In the genomic region with DNA sequence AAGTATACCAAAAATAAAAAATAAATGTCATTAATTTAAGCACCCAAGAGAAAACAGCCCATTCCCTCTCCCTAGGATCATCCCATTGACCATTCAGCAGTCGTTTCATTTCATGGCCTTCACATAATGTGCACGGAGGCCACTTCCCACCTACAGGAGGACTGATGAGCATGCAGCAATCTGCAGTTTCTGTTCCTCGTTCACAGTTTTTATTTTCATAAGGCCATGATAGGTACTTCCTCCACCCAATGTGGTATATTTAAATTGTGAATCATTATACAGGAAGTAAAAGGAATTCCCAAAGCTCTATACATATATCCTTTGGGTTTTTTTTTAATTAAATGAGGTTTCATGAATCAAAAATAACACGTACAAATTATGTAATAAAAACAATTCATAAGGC, we compare ENCODE assay signal across 9 cellular contexts. TPM values are rescaled to one million over a fixed set of nuclear protein-coding genes. Genes with fewer than 3 reads are reported as not detected.
A peak's percentile ranks its signal among the peaks of the same experiment; 100 is the strongest.
DNase-seq lines count a peak whose midpoint lies in the region; ATAC-seq and TF ChIP-seq lines count a peak whose summit lies in the region.
"Had no signal": no experiment of that assay in that cellular context is flagged by ENCODE, and none has a peak within 500 bp of the region (broad histone marks: within the 10 kb centered on the region; RNA-seq: fewer than 3 reads in every experiment).

No MANE protein-coding gene starts in this region.

- peak in 1 of 3 donors; percentile 32 for DNase-seq in Peyer's patch
- DNase-seq in heart left ventricle = no peak
- no peak for DNase-seq in thoracic aorta (ENCODE audit: low spot score)
- no peak for DNase-seq in 8988T
- no peak for DNase-seq in NCI-H446 treated with DMSO at 0.1 percent for 48 hours (lab: John Stamatoyannopoulos, UW)
- DNase-seq in iPS-NIHi11 (ENCODE audit: low spot score) = no peak

- ATAC-seq in GM18873 (IDR thresholded peaks at IDR 0.05; ENCODE audit: low FRiP score, unreplicated experiment) = peak; percentile 95
- peak; percentile 72 for ATAC-seq in HG02970 (IDR thresholded peaks at IDR 0.05; ENCODE audit: low FRiP score, unreplicated experiment)
- peak; percentile 52 to 77 (median 66) for ATAC-seq in heart left ventricle
- ATAC-seq in thoracic aorta (ENCODE audit: insufficient number of reproducible peaks, low FRiP score, low read depth) = peak; percentile 24

- H3K4me1 ChIP-seq in Peyer's patch (peaks cover 0 to 11% (median 2%) of the 10 kb centered on the region in 4 donors), heart left ventricle (peaks cover 0 to 44% (median 18%) of the 10 kb centered on the region in 12 donors), thoracic aorta (ENCODE audit: control insufficient read depth in 1 of 2, low read depth in 2 of 2) (peaks cover 7 to 34% of the 10 kb centered on the region in 2 donors)

- no peaks in the 10 kb centered on the region for H3K9me3 ChIP-seq in Peyer's patch
- no peaks in the 10 kb centered on the region for H3K9me3 ChIP-seq in heart left ventricle
- no peaks in the 10 kb centered on the region for H3K9me3 ChIP-seq in thoracic aorta

- H3K27me3 ChIP-seq in Peyer's patch (no peaks in the 10 kb centered on the region), heart left ventricle (no peaks in the 10 kb centered on the region), thoracic aorta (replicated peaks; ENCODE audit: insufficient read depth) (no peaks in the 10 kb centered on the region)

- H3K4me3 ChIP-seq in Peyer's patch (no peak overlapping the region), heart left ventricle (no peak overlapping the region), thoracic aorta (peak overlapping the region; percentile 28)

- H3K27ac ChIP-seq in Peyer's patch (peak overlapping the region; percentile 3 to 63 (median 24)), heart left ventricle (peak overlapping the region in 11 of 12 donors; percentile 35 to 80 (median 69)), thoracic aorta (peak overlapping the region; percentile 67 to 75)

- WGBS in heart left ventricle, 4 donors = 17 to 28% (median 22%) methylated on average over 4 of the region's 4 CpGs

- peak in 5 of 6 experiments; percentile 9 to 48 (median 38) for TF ChIP-seq CTCF in Peyer's patch (IDR thresholded peaks at IDR 0.05)
- peak in 8 of 12 donors; percentile 8 to 45 (median 24) for TF ChIP-seq CTCF in heart left ventricle (IDR thresholded peaks at IDR 0.05)
- peak; percentile 43 for TF ChIP-seq CTCF in thoracic aorta (IDR thresholded peaks at IDR 0.05)

- TF ChIP-seq POLR2A in Peyer's patch (IDR thresholded peaks at IDR 0.05) = no peak
- no peak for TF ChIP-seq POLR2A in heart left ventricle (IDR thresholded peaks at IDR 0.05)

- intact Hi-C loops in heart left ventricle (cut with DNase I) = loop anchor here in 7 of 10 donors (2.0 to 10.0 kb wide), 8 partner anchors 35 to 138 kb away; no protein-coding TSS in a partner anchor

- H3K36me3 ChIP-seq in Peyer's patch (no peaks in the 10 kb centered on the region), heart left ventricle (no peaks in the 10 kb centered on the region), thoracic aorta (no peaks in the 10 kb centered on the region)

RNA-seq across cellular contexts. Expression of a gene that starts 27.7 kb away (rescaled TPM):
- 10 to 100 TPM; 26.4 to 49.0 (median 40.0) TPM for total RNA-seq in Peyer's patch
- total RNA-seq in heart left ventricle = 1 to 10 TPM; 2.7 to 8.8 (median 5.9) TPM
- 1 to 10 TPM; 1.3 to 1.4 TPM for polyA plus RNA-seq in heart left ventricle
- total RNA-seq in thoracic aorta = 1 to 10 TPM; 2.5 to 3.7 TPM
- total RNA-seq: activated CD8-positive, alpha-beta memory T cell treated with anti-CD3 and anti-CD28 coated beads for 36 hours had no signal

Comparison
In these comparisons a context has a peak if more than half of its experiments do, and no peak if none do; other contexts are left out.
1. ATAC-seq: peak in every context shown above with its lines; median percentile 95 in GM18873; 72 in HG02970; 66 in heart left ventricle; 24 in thoracic aorta.